In genomic region chr17:34363183-34363661, GRCh38 we compare ENCODE assay signal across 23 cellular contexts. TPM values are rescaled to one million over a fixed set of nuclear protein-coding genes. Genes with fewer than 3 reads are reported as not detected.
DNase-seq lines count a peak whose midpoint lies in the region; ATAC-seq and TF ChIP-seq lines count a peak whose summit lies in the region.
"Had no signal": no experiment of that assay in that cellular context is flagged by ENCODE, and none has a peak within 500 bp of the region (broad histone marks: within the 10 kb centered on the region; RNA-seq: fewer than 3 reads in every experiment).

CCL1 (minus strand) TSS chr17:34363233; CDS start chr17:34363161, 72 bp downstream.

- peak within 1 kb of the TSS; percentile 38 for H3K27ac Mint-ChIP-seq in activated T-helper 2 cell treated with anti-CD3 and anti-CD28 coated beads, Interferon-gamma antibody, Interleukin-2, Interleukin-4, amounts not matched to agents 10 μg/mL and 5 μg/mL and 100 μg/mL, durations not matched to agents 14 hours and 24 hours and 36 hours
- H3K27ac Mint-ChIP-seq: CD4-positive, alpha-beta memory T cell; GM23338 had no signal

- H3K4me1 Mint-ChIP-seq in activated T-helper 2 cell treated with anti-CD3 and anti-CD28 coated beads, Interferon-gamma antibody, Interleukin-2, Interleukin-4, amounts not matched to agents 10 μg/mL and 5 μg/mL and 100 μg/mL, durations not matched to agents 14 hours and 24 hours and 36 hours (ENCODE audit: low read depth), result peaks cover 64% of the 10 kb centered on the region

- intact Hi-C loops in activated T-helper 2 cell treated with anti-CD3 and anti-CD28 coated beads, Interferon-gamma antibody, Interleukin-2, Interleukin-4, amounts not matched to agents 10 μg/mL and 5 μg/mL and 100 μg/mL, durations not matched to agents 14 hours and 24 hours and 36 hours (cut with micrococcal nuclease), result loop anchor here (10.0 kb wide), 1 partner anchor 52 kb away; no protein-coding TSS in a partner anchor
- intact Hi-C loops in upper lobe of right lung (cut with DNase I), result loop anchor here (5.0 kb wide), 1 partner anchor 161 kb away; no protein-coding TSS in a partner anchor

- no peaks in the 10 kb centered on the region for H3K9me3 ChIP-seq in upper lobe of right lung
- H3K9me3 ChIP-seq: MG63, SJCRH30 had no signal

- H3K36me3 Mint-ChIP-seq in activated T-helper 2 cell treated with anti-CD3 and anti-CD28 coated beads, Interferon-gamma antibody, Interleukin-2, Interleukin-4, amounts not matched to agents 10 μg/mL and 5 μg/mL and 100 μg/mL, durations not matched to agents 14 hours and 24 hours and 36 hours (ENCODE audit: low read depth), result peaks cover 4% of the 10 kb centered on the region
- H3K36me3 Mint-ChIP-seq: CD4-positive, alpha-beta memory T cell had no signal

- H3K9me3 Mint-ChIP-seq in activated T-helper 2 cell treated with anti-CD3 and anti-CD28 coated beads, Interferon-gamma antibody, Interleukin-2, Interleukin-4, amounts not matched to agents 10 μg/mL and 5 μg/mL and 100 μg/mL, durations not matched to agents 14 hours and 24 hours and 36 hours, result no peaks in the 10 kb centered on the region
- H3K9me3 Mint-ChIP-seq: CD4-positive, alpha-beta memory T cell; GM23338 had no signal

- H3K4me3 Mint-ChIP-seq in activated T-helper 2 cell treated with anti-CD3 and anti-CD28 coated beads, Interferon-gamma antibody, Interleukin-2, Interleukin-4, amounts not matched to agents 10 μg/mL and 5 μg/mL and 100 μg/mL, durations not matched to agents 14 hours and 24 hours and 36 hours (ENCODE audit: low read depth), result peak within 1 kb of the TSS; percentile 74
- H3K4me3 Mint-ChIP-seq: CD4-positive, alpha-beta memory T cell; GM23338 had no signal

- no peaks in the 10 kb centered on the region for H3K36me3 ChIP-seq in KMS-11 (ENCODE audit: insufficient read depth)
- no peaks in the 10 kb centered on the region for H3K36me3 ChIP-seq in upper lobe of right lung
- H3K36me3 ChIP-seq: MG63, SJCRH30 had no signal

- H3K4me1 ChIP-seq in KMS-11 (ENCODE audit: low read depth, poor library complexity, severe bottlenecking) (peaks cover 87% of the 10 kb centered on the region), upper lobe of right lung (peaks cover 8% of the 10 kb centered on the region)
- H3K4me1 ChIP-seq: SJCRH30 had no signal

- no peak within 1 kb of the TSS for H3K9ac ChIP-seq in KMS-11

- H3K27me3 ChIP-seq in KMS-11 (ENCODE audit: insufficient read depth, low read depth) (no peaks in the 10 kb centered on the region), upper lobe of right lung (no peaks in the 10 kb centered on the region)
- H3K27me3 ChIP-seq: MG63 had no signal

- POLR2A ChIA-PET in activated CD8-positive, alpha-beta memory T cell treated with anti-CD3 and anti-CD28 coated beads for 36 hours (lab: Charles Lee), result no interaction called here

- peak within 1 kb of the TSS; percentile 85; the same call in 1 of the 2 replicates for H3K27ac ChIP-seq in KMS-11
- H3K27ac ChIP-seq in upper lobe of right lung, result no peak within 1 kb of the TSS
- H3K27ac ChIP-seq: RWPE1, SJCRH30 had no signal

- no peaks in the 10 kb centered on the region for H3K79me2 ChIP-seq in KMS-11 (ENCODE audit: insufficient read depth, low read depth)

- no peak within 1 kb of the TSS for H2AFZ ChIP-seq in KMS-11 (ENCODE audit: low read depth)

- H3K27me3 Mint-ChIP-seq in activated T-helper 2 cell treated with anti-CD3 and anti-CD28 coated beads, Interferon-gamma antibody, Interleukin-2, Interleukin-4, amounts not matched to agents 10 μg/mL and 5 μg/mL and 100 μg/mL, durations not matched to agents 14 hours and 24 hours and 36 hours (ENCODE audit: low read depth), result peaks cover 7% of the 10 kb centered on the region

- ATAC-seq in upper lobe of right lung, result peak; percentile 15
- ATAC-seq in GM18505 (IDR thresholded peaks at IDR 0.05; ENCODE audit: unreplicated experiment), result no peak
- no peak for ATAC-seq in HG03095 (IDR thresholded peaks at IDR 0.05; ENCODE audit: unreplicated experiment)
- ATAC-seq: GM23338, HCT116, PC-3 had no signal

- DNase-seq in activated CD8-positive, alpha-beta memory T cell treated with anti-CD3 and anti-CD28 coated beads, Interleukin-2, amount 50 U/mL, for 4 hours, result no peak
- DNase-seq in activated T-helper 2 cell treated with anti-CD3 and anti-CD28 coated beads, Interferon-gamma antibody, Interleukin-2, Interleukin-4, amounts not matched to agents 10 μg/mL and 5 μg/mL and 100 μg/mL, durations not matched to agents 14 hours and 24 hours and 36 hours (ENCODE audit: low spot score), result no peak
- DNase-seq in upper lobe of right lung, result no peak
- no peak for DNase-seq in NCI-H2171 treated with DMSO at 0.1 percent for 48 hours (lab: John Stamatoyannopoulos, UW)
- DNase-seq: AML-193; CD4-positive, alpha-beta memory T cell; DMS79; KBM-7; MG63; NCI-H1105 treated with DMSO at 0.1 percent for 48 hours; NCI-H1694 treated with DMSO at 0.1 percent for 48 hours; NCI-H345; NCI-H526; PC-3; SJCRH30 had no signal

- CTCF ChIA-PET in activated CD8-positive, alpha-beta memory T cell treated with anti-CD3 and anti-CD28 coated beads for 36 hours (lab: Charles Lee), result interaction anchor here (5.5 kb wide), 1 partner anchor 161 kb away, joined by 106 read pairs; no protein-coding TSS in a partner anchor

- TF ChIP-seq CTCF in KMS-11 (conservative IDR thresholded peaks at IDR 0.05; ENCODE audit: low read depth, low read length), result no peak
- TF ChIP-seq CTCF in upper lobe of right lung (IDR thresholded peaks at IDR 0.05), result no peak

- no peak for TF ChIP-seq POLR2A in GM18505 (IDR thresholded peaks at IDR 0.05; ENCODE audit: borderline replicate concordance, extremely low read depth, insufficient read depth, insufficient read length)

- H3K4me3 ChIP-seq in KMS-11 (IDR thresholded peaks at IDR 0.05; ENCODE audit: insufficient read depth, low read depth, low read length) (no peak within 1 kb of the TSS), upper lobe of right lung (no peak within 1 kb of the TSS)
- H3K4me3 ChIP-seq: GM23338, MG63, SJCRH30 had no signal

- peak within 1 kb of the TSS; percentile 89; the same call in 1 of the 2 replicates for H3K4me2 ChIP-seq in KMS-11
- H3K4me2 ChIP-seq: GM23338 had no signal

- H4K20me1 ChIP-seq in KMS-11 (ENCODE audit: insufficient read depth), result no peaks in the 10 kb centered on the region

RNA-seq across cellular contexts. Expression of gene CCL1, which starts in this region (rescaled TPM):
- total RNA-seq in activated CD8-positive, alpha-beta memory T cell treated with anti-CD3 and anti-CD28 coated beads for 36 hours, result 10 to 100 TPM; 20.3 to 21.9 TPM
- total RNA-seq in activated T-helper 2 cell treated with anti-CD3 and anti-CD28 coated beads, Interferon-gamma antibody, Interleukin-2, Interleukin-4, amounts not matched to agents 10 μg/mL and 5 μg/mL and 100 μg/mL, durations not matched to agents 14 hours and 24 hours and 36 hours, result 88.1 and 98.4 TPM in 2 replicates
- total RNA-seq in upper lobe of right lung, result not detected
- total RNA-seq: CD4-positive, alpha-beta memory T cell; G401; GM23338; PC-3; SJCRH30 had no signal

Comparison
In these comparisons a context has a peak if more than half of its experiments do, and no peak if none do; other contexts are left out.
1. RNA of gene CCL1 (total RNA-seq): 88.1 to 98.4 TPM in activated T-helper 2 cell treated with anti-CD3 and anti-CD28 coated beads, Interferon-gamma antibody, Interleukin-2, Interleukin-4, amounts not matched to agents 10 μg/mL and 5 μg/mL and 100 μg/mL, durations not matched to agents 14 hours and 24 hours and 36 hours and 20.3 to 21.9 TPM in activated CD8-positive, alpha-beta memory T cell treated with anti-CD3 and anti-CD28 coated beads for 36 hours; not detected in upper lobe of right lung (single experiment); every median in the first group is over 10 times any median in the second.
2. Peak in ATAC-seq in upper lobe of right lung; RNA of the gene not detected or under 1 TPM.